ENCODE assay signal across 22 cellular contexts in genomic region chr19:39248806-39249205, GRCh38. TPM values are rescaled to one million over a fixed set of nuclear protein-coding genes. Genes with fewer than 3 reads are reported as not detected.
DNase-seq lines count a peak whose midpoint lies in the region; ATAC-seq and TF ChIP-seq lines count a peak whose summit lies in the region.
"Had no signal": no experiment of that assay in that cellular context is flagged by ENCODE, and none has a peak within 500 bp of the region (broad histone marks: within the 10 kb centered on the region; RNA-seq: fewer than 3 reads in every experiment).

Gene IFNL4 (minus strand): TSS chr19:39248856.

- no peak for DNase-seq in natural killer cell treated with Interleukin-12 subunit alpha and Interleukin-12 subunit beta and Interleukin-15 and Interleukin-18, amount 100 ng/mL, for 72 hours (ENCODE audit: low spot score)
- DNase-seq in natural killer cell (no peak), hepatocyte (ENCODE audit: low spot score) (no peak), nephron progenitor cell (no peak), immature natural killer cell (no peak), GM19238 (ENCODE audit: insufficient read length, low spot score) (no peak)
- DNase-seq: activated CD4-positive, alpha-beta T cell treated with anti-CD3 and anti-CD28 coated beads, Interleukin-2, amount 50 U/mL, for 48 hours; activated naive CD8-positive, alpha-beta T cell treated with anti-CD3 and anti-CD28 coated beads for 36 hours; activated T-cell treated with anti-CD3 and anti-CD28 coated beads, Interleukin-2, amount 50 U/mL, for 72 hours; CD4-positive, alpha-beta memory T cell; NCI-H2081 treated with DMSO at 0.1 percent for 48 hours; NCI-H526; SK-N-SH; stimulated activated CD4-positive, alpha-beta T cell treated with anti-CD3 and anti-CD28 coated beads, Interleukin-4, amount 100 ng/mL, for 1 hour; stimulated activated CD8-positive, alpha-beta memory T cell treated with anti-CD3 and anti-CD28 coated beads, Interleukin-4, amount 100 ng/mL, for 48 hours; transverse colon had no signal

- H2AFZ ChIP-seq in hepatocyte = no peak within 1 kb of the TSS

- peak within 1 kb of the TSS; percentile 36 for H3K4me3 Mint-ChIP-seq in natural killer cell treated with Interleukin-12 subunit alpha and Interleukin-12 subunit beta and Interleukin-15 and Interleukin-18, amount 100 ng/mL, for 72 hours
- no peak within 1 kb of the TSS for H3K4me3 Mint-ChIP-seq in natural killer cell
- peak within 1 kb of the TSS; percentile 39 for H3K4me3 Mint-ChIP-seq in nephron progenitor cell
- peak within 1 kb of the TSS in 2 of 5 donors; percentile 40 to 80 for H3K4me3 Mint-ChIP-seq in immature natural killer cell

- intact Hi-C loops in natural killer cell (cut with micrococcal nuclease) = no loop called here

- H3K36me3 Mint-ChIP-seq in natural killer cell treated with Interleukin-12 subunit alpha and Interleukin-12 subunit beta and Interleukin-15 and Interleukin-18, amount 100 ng/mL, for 72 hours = no peaks in the 10 kb centered on the region
- H3K36me3 Mint-ChIP-seq in natural killer cell (no peaks in the 10 kb centered on the region), nephron progenitor cell (ENCODE audit: low read depth) (no peaks in the 10 kb centered on the region), immature natural killer cell (no peaks in the 10 kb centered on the region)
- H3K36me3 Mint-ChIP-seq: activated naive CD8-positive, alpha-beta T cell treated with anti-CD3 and anti-CD28 coated beads for 36 hours; CD4-positive, alpha-beta memory T cell had no signal

- peaks cover 29% of the 10 kb centered on the region for H3K27me3 ChIP-seq in hepatocyte

- TF ChIP-seq CTCF in natural killer cell (IDR thresholded peaks at IDR 0.05) = no peak
- TF ChIP-seq CTCF in hepatocyte (IDR thresholded peaks at IDR 0.05; ENCODE audit: poor library complexity) = no peak
- no peak for TF ChIP-seq CTCF in nephron progenitor cell (IDR thresholded peaks at IDR 0.05)

- ATAC-seq in natural killer cell treated with Interleukin-12 subunit alpha and Interleukin-12 subunit beta and Interleukin-15 and Interleukin-18, amount 100 ng/mL, for 72 hours = no peak
- no peak for ATAC-seq in natural killer cell
- ATAC-seq in HG03565 (IDR thresholded peaks at IDR 0.05; ENCODE audit: unreplicated experiment) = no peak
- no peak for ATAC-seq in GM18909 (IDR thresholded peaks at IDR 0.05; ENCODE audit: poor library complexity, unreplicated experiment)
- ATAC-seq: activated T-cell treated with anti-CD3 and anti-CD28 coated beads, Interleukin-2, amount 50 U/mL, for 72 hours; K562 had no signal

- H3K9me3 Mint-ChIP-seq in natural killer cell treated with Interleukin-12 subunit alpha and Interleukin-12 subunit beta and Interleukin-15 and Interleukin-18, amount 100 ng/mL, for 72 hours = no peaks in the 10 kb centered on the region
- no peaks in the 10 kb centered on the region for H3K9me3 Mint-ChIP-seq in natural killer cell
- no peaks in the 10 kb centered on the region for H3K9me3 Mint-ChIP-seq in nephron progenitor cell
- H3K9me3 Mint-ChIP-seq in immature natural killer cell = no peaks in the 10 kb centered on the region
- H3K9me3 Mint-ChIP-seq: activated naive CD8-positive, alpha-beta T cell treated with anti-CD3 and anti-CD28 coated beads for 36 hours; activated T-cell treated with anti-CD3 and anti-CD28 coated beads, Interleukin-2, amount 50 U/mL, for 72 hours; CD4-positive, alpha-beta memory T cell had no signal

- no peak within 1 kb of the TSS for H3K27ac ChIP-seq in hepatocyte
- H3K27ac ChIP-seq: cardiac muscle cell, transverse colon had no signal

- H3K4me1 Mint-ChIP-seq in natural killer cell treated with Interleukin-12 subunit alpha and Interleukin-12 subunit beta and Interleukin-15 and Interleukin-18, amount 100 ng/mL, for 72 hours (ENCODE audit: low read depth in 2 of 2) = peaks cover 0 to 2% of the 10 kb centered on the region in 2 donors
- no peaks in the 10 kb centered on the region for H3K4me1 Mint-ChIP-seq in natural killer cell
- no peaks in the 10 kb centered on the region for H3K4me1 Mint-ChIP-seq in nephron progenitor cell
- peaks cover 5 to 6% of the 10 kb centered on the region in 2 donors for H3K4me1 Mint-ChIP-seq in immature natural killer cell

- H3K4me2 ChIP-seq in hepatocyte = peak within 1 kb of the TSS; percentile 69
- H3K4me2 ChIP-seq: SK-N-SH had no signal

- WGBS in hepatocyte (ENCODE audit: low lambda C conversion rate, missing lambda C conversion rate) = 78% methylated on average over 13 of the region's 13 CpGs

- no peaks in the 10 kb centered on the region for H3K9me3 ChIP-seq in hepatocyte (ENCODE audit: low read depth)
- H3K9me3 ChIP-seq: SK-N-SH, transverse colon had no signal

- no peaks in the 10 kb centered on the region for H3K9me2 ChIP-seq in hepatocyte (replicated peaks; ENCODE audit: insufficient read depth)
- H3K9me2 ChIP-seq: SK-N-SH had no signal

- no peaks in the 10 kb centered on the region for H3K36me3 ChIP-seq in hepatocyte (replicated peaks; ENCODE audit: insufficient read depth, low read depth)
- H3K36me3 ChIP-seq: cardiac muscle cell, transverse colon had no signal

- H4K20me1 ChIP-seq in hepatocyte (ENCODE audit: insufficient read depth, poor library complexity, severe bottlenecking) = no peaks in the 10 kb centered on the region

- H3K4me3 ChIP-seq in hepatocyte = no peak within 1 kb of the TSS
- H3K4me3 ChIP-seq: cardiac muscle cell, K562 had no signal

- H3K27me3 Mint-ChIP-seq in natural killer cell treated with Interleukin-12 subunit alpha and Interleukin-12 subunit beta and Interleukin-15 and Interleukin-18, amount 100 ng/mL, for 72 hours = peaks cover 3 to 8% of the 10 kb centered on the region in 2 donors
- H3K27me3 Mint-ChIP-seq in natural killer cell (ENCODE audit: low read depth in 2 of 2) (peaks cover 12 to 13% of the 10 kb centered on the region in 2 donors), nephron progenitor cell (ENCODE audit: low read depth, poor library complexity) (peaks cover 89% of the 10 kb centered on the region), immature natural killer cell (ENCODE audit: low read depth in 3 of 3) (peaks cover 2 to 11% (median 5%) of the 10 kb centered on the region in 3 donors)

- no peaks in the 10 kb centered on the region for H3K79me2 ChIP-seq in hepatocyte

- no peak within 1 kb of the TSS for H3K27ac Mint-ChIP-seq in natural killer cell treated with Interleukin-12 subunit alpha and Interleukin-12 subunit beta and Interleukin-15 and Interleukin-18, amount 100 ng/mL, for 72 hours
- no peak within 1 kb of the TSS for H3K27ac Mint-ChIP-seq in natural killer cell
- no peak within 1 kb of the TSS for H3K27ac Mint-ChIP-seq in nephron progenitor cell
- no peak within 1 kb of the TSS for H3K27ac Mint-ChIP-seq in immature natural killer cell
- H3K27ac Mint-ChIP-seq: activated naive CD8-positive, alpha-beta T cell treated with anti-CD3 and anti-CD28 coated beads for 36 hours; activated T-cell treated with anti-CD3 and anti-CD28 coated beads, Interleukin-2, amount 50 U/mL, for 72 hours; CD4-positive, alpha-beta memory T cell had no signal

- H3K4me1 ChIP-seq in hepatocyte (ENCODE audit: insufficient read depth) = peaks cover 4% of the 10 kb centered on the region

RNA-seq across cellular contexts. Expression of gene IFNL4, which starts in this region (rescaled TPM):
- total RNA-seq in natural killer cell treated with Interleukin-12 subunit alpha and Interleukin-12 subunit beta and Interleukin-15 and Interleukin-18, amount 100 ng/mL, for 72 hours = not detected
- not detected for total RNA-seq in natural killer cell
- total RNA-seq in hepatocyte = not detected in 2 replicates
- 0.29 TPM in 1 of 2 replicates, not detected in the other for polyA plus RNA-seq in hepatocyte
- under 1 TPM in 1 of 3 donors, not detected in 2; 0.45 TPM for polyA plus RNA-seq in immature natural killer cell
- total RNA-seq: A673; activated T-cell treated with anti-CD3 and anti-CD28 coated beads, Interleukin-2, amount 50 U/mL, for 72 hours; cardiac muscle cell; CD4-positive, alpha-beta memory T cell; K562; lung microvascular endothelial cell; transverse colon had no signal
- polyA plus RNA-seq: cardiac muscle cell; CD4-positive, alpha-beta memory T cell; K562; SK-N-SH had no signal
